ENCODE assay signal across 8 cellular contexts in the genomic region with DNA sequence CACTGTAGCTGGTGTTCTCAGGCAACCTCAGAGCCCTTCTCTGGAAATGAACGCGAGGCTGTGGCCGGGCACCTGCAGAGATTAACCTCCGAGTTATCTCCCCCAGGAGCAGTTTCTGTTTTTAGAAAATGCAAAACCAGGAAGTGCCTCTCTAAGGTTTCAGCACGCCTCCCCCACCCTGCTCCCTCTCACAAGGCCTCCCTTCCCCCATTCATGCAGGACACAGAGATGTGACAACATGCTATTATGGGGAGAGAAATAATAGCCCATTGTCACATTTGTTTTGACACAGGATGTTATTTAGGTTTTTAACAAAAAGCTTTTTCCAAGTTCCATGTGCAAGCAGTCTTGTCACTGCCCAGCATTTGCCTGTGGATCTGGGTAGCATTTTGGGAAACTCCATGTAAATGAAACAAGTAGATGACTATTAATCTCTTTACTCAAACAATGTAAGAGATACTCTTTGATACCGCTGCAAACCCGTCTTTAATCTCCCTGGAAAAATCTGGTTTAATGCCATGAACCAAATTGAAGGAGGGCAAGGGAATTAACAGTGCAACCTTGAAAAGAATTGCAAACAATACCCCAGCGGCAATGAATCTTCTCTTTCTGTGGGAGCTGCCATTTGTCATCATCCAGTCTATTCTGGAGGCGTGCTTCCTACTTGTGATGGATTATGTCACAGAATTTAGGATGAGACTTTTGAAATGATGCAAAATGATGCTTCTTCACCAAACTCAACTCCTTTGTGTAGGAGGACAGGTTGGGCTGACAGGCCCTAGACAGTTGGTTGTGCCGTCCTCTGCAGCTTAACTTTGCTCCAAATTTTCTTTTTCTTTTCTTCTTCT.
A peak's percentile ranks its signal among the peaks of the same experiment; 100 is the strongest.
DNase-seq lines count a peak whose midpoint lies in the region; ATAC-seq lines count a peak whose summit lies in the region.

No MANE protein-coding gene starts in this region.

- DNase-seq in NCI-H526 treated with DMSO at 0.1 percent for 48 hours (lab: John Stamatoyannopoulos, UW) (peak; percentile 37), retina (peak; percentile 44), HPDE6-E6E7 (ENCODE audit: extremely low spot score) (no peak), NCI-H2029 treated with DMSO at 0.1 percent for 48 hours (lab: John Stamatoyannopoulos, UW) (no peak), cerebellar nuclear complex (lab: John Stamatoyannopoulos, UW) (no peak)

- H3K27me3 Mint-ChIP-seq in dendritic cell treated with granulocyte-macrophage colony-stimulating factor and Interleukin-4, amounts not matched to agents 40 ng/mL and 50 ng/mL, for 4 days, result peaks cover 3% of the 10 kb centered on the region

- ATAC-seq in GM21786 (IDR thresholded peaks at IDR 0.05; ENCODE audit: unreplicated experiment) (peak; percentile 48), GM18498 (IDR thresholded peaks at IDR 0.05; ENCODE audit: unreplicated experiment) (no peak)

- peaks cover 4% of the 10 kb centered on the region for H3K4me1 Mint-ChIP-seq in dendritic cell treated with granulocyte-macrophage colony-stimulating factor and Interleukin-4, amounts not matched to agents 40 ng/mL and 50 ng/mL, for 4 days (ENCODE audit: low read depth)

- H3K9me3 Mint-ChIP-seq in dendritic cell treated with granulocyte-macrophage colony-stimulating factor and Interleukin-4, amounts not matched to agents 40 ng/mL and 50 ng/mL, for 4 days, result no peaks in the 10 kb centered on the region

- H3K27ac Mint-ChIP-seq in dendritic cell treated with granulocyte-macrophage colony-stimulating factor and Interleukin-4, amounts not matched to agents 40 ng/mL and 50 ng/mL, for 4 days, result peak overlapping the region; percentile 31

- H3K36me3 Mint-ChIP-seq in dendritic cell treated with granulocyte-macrophage colony-stimulating factor and Interleukin-4, amounts not matched to agents 40 ng/mL and 50 ng/mL, for 4 days (ENCODE audit: low read depth), result no peaks in the 10 kb centered on the region

- intact Hi-C loops in dendritic cell treated with granulocyte-macrophage colony-stimulating factor and Interleukin-4, amounts not matched to agents 40 ng/mL and 50 ng/mL, for 4 days (cut with micrococcal nuclease), result no loop called here

- H3K4me3 Mint-ChIP-seq in dendritic cell treated with granulocyte-macrophage colony-stimulating factor and Interleukin-4, amounts not matched to agents 40 ng/mL and 50 ng/mL, for 4 days, result peak overlapping the region; percentile 11

Comparison
In these comparisons a context has a peak if more than half of its experiments do, and no peak if none do; other contexts are left out.
1. DNase-seq: peak in NCI-H526 treated with DMSO at 0.1 percent for 48 hours (single experiment) and retina (single experiment); none in HPDE6-E6E7 (single experiment), NCI-H2029 treated with DMSO at 0.1 percent for 48 hours (single experiment) and cerebellar nuclear complex (0 of 2).